Comparison of ENCODE assay signal across 23 cellular contexts in genomic region chr20:63007722-63008488, GRCh38. TPM values are rescaled to one million over a fixed set of nuclear protein-coding genes. Genes with fewer than 3 reads are reported as not detected.
DNase-seq lines count a peak whose midpoint lies in the region; ATAC-seq, FAIRE-seq and TF ChIP-seq lines count a peak whose summit lies in the region.
"Had no signal": no experiment of that assay in that cellular context is flagged by ENCODE, and none has a peak within 500 bp of the region (broad histone marks: within the 10 kb centered on the region; RNA-seq: fewer than 3 reads in every experiment).

No MANE protein-coding gene starts in this region.

- peaks cover 24% of the 10 kb centered on the region for H3K4me1 Mint-ChIP-seq in CD4-positive, alpha-beta T cell (ENCODE audit: low read depth)

- H3K4me3 ChIP-seq in A549 (no peak overlapping the region), lower lobe of right lung (no peak overlapping the region)

- H3K4me1 ChIP-seq in A549, result peaks cover 14% of the 10 kb centered on the region; the same call in 2 of the 3 replicates
- peaks cover 20% of the 10 kb centered on the region for H3K4me1 ChIP-seq in lower lobe of right lung
- H3K4me1 ChIP-seq: testis had no signal

- no peak overlapping the region for H3K27ac ChIP-seq in A549
- no peak overlapping the region for H3K27ac ChIP-seq in CD4-positive, alpha-beta T cell (ENCODE audit: low read depth, low read length)
- no peak overlapping the region for H3K27ac ChIP-seq in lower lobe of right lung
- H3K27ac ChIP-seq: esophagus muscularis mucosa, testis had no signal

- H3K9me3 Mint-ChIP-seq in CD4-positive, alpha-beta T cell, result no peaks in the 10 kb centered on the region

- H3K27me3 ChIP-seq in CD4-positive, alpha-beta T cell (ENCODE audit: control insufficient read depth, insufficient read depth, low read length), result peaks cover 58% of the 10 kb centered on the region
- H3K27me3 ChIP-seq in lower lobe of right lung (ENCODE audit: low read depth), result peaks cover 98% of the 10 kb centered on the region
- H3K27me3 ChIP-seq: testis had no signal

- H3K27ac Mint-ChIP-seq in CD4-positive, alpha-beta T cell, result no peak overlapping the region
- H3K27ac Mint-ChIP-seq: activated CD4-positive, alpha-beta T cell treated with anti-CD3 and anti-CD28 coated beads, Interleukin-2, amount 10 ng/mL, durations not matched to agents 24 days and 14 days; activated T-helper 1 cell treated with anti-CD3 and anti-CD28 coated beads, Interleukin-12 subunit alpha, Interleukin-12 subunit beta, Interleukin-2, Interleukin-4 antibody, amounts not matched to agents 30 ng/mL and 10 ng/mL and 1 ng/mL, durations not matched to agents 14 hours and 24 hours and 36 hours had no signal

- CTCF ChIA-PET in A549 (lab: Yijun Ruan, JAX), result interaction anchor here (1.0 to 3.6 kb wide), 19 partner anchors 8 to 437 kb away, joined by 3 to 44 read pairs (median 5); partner anchors contain the start of gene SLC17A9
- CTCF ChIA-PET in CD4-positive, alpha-beta T cell (lab: Charles Lee), result interaction anchor here (1.4 to 1.8 kb wide), 2 partner anchors 31 to 108 kb away, joined by 5 to 24 read pairs; no protein-coding TSS in a partner anchor

- POLR2A ChIA-PET in A549 (lab: Yijun Ruan, JAX), result no interaction called here
- POLR2A ChIA-PET in CD4-positive, alpha-beta T cell (lab: Charles Lee), result interaction anchor here (1.9 kb wide), 1 partner anchor 107 kb away, joined by 6 read pairs; no protein-coding TSS in a partner anchor

- TF ChIP-seq CTCF in A549 (IDR thresholded peaks at IDR 0.05), result no peak
- no peak for TF ChIP-seq CTCF in CD4-positive, alpha-beta T cell (IDR thresholded peaks at IDR 0.05)
- TF ChIP-seq CTCF in lower lobe of right lung (IDR thresholded peaks at IDR 0.05), result no peak

- no peak for TF ChIP-seq RAD21 in A549 (conservative IDR thresholded peaks at IDR 0.05 in 1 of 2, IDR thresholded peaks at IDR 0.05 in 1 of 2)

- H3K36me3 Mint-ChIP-seq in CD4-positive, alpha-beta T cell (ENCODE audit: low read depth), result no peaks in the 10 kb centered on the region

- no peaks in the 10 kb centered on the region for H3K36me3 ChIP-seq in lower lobe of right lung
- H3K36me3 ChIP-seq: esophagus muscularis mucosa had no signal

- FAIRE-seq in A549 (lab: Jason Lieb, UNC), result no peak
- FAIRE-seq: GM18507, HTR-8/SVneo, islet of Langerhans had no signal

- peaks cover 3% of the 10 kb centered on the region for H3K9me3 ChIP-seq in A549
- peaks cover under 1% of the 10 kb centered on the region for H3K9me3 ChIP-seq in CD4-positive, alpha-beta T cell (ENCODE audit: control insufficient read depth, low read length)
- no peaks in the 10 kb centered on the region for H3K9me3 ChIP-seq in lower lobe of right lung
- H3K9me3 ChIP-seq: testis had no signal

- peaks cover 73% of the 10 kb centered on the region for H3K27me3 Mint-ChIP-seq in CD4-positive, alpha-beta T cell

- ATAC-seq in A549 (peak in 1 of 2 experiments; percentile 34; a peak in 3 of 6 replicates), SK-N-SH treated with all-trans-retinoic acid at 6 μM for 48 hours (0 out of 3 replicates have a peak, but pooled peaks have one; percentile 5), lower lobe of right lung (peak; percentile 2 to 4), GM18498 (IDR thresholded peaks at IDR 0.05; ENCODE audit: unreplicated experiment) (no peak), HG03442 (IDR thresholded peaks at IDR 0.05; ENCODE audit: unreplicated experiment) (no peak)
- no peak for ATAC-seq in CD4-positive, alpha-beta T cell (ENCODE audit: poor library complexity)
- ATAC-seq in stimulated activated naive CD8-positive, alpha-beta T cell treated with anti-CD3 and anti-CD28 coated beads, Interleukin-15, Interleukin-2, amounts not matched to agents 100 U/mL and 50 U/mL, for 24 hours, result no peak

- H3K4me2 ChIP-seq in A549, result no peak overlapping the region

- TF ChIP-seq EP300 in A549 (IDR thresholded peaks at IDR 0.05), result no peak

- peak overlapping the region; percentile 51 for H3K4me3 Mint-ChIP-seq in CD4-positive, alpha-beta T cell
- H3K4me3 Mint-ChIP-seq: activated CD4-positive, alpha-beta T cell treated with anti-CD3 and anti-CD28 coated beads, Interleukin-2, amount 10 ng/mL, durations not matched to agents 24 days and 14 days; activated T-helper 1 cell treated with anti-CD3 and anti-CD28 coated beads, Interleukin-12 subunit alpha, Interleukin-12 subunit beta, Interleukin-2, Interleukin-4 antibody, amounts not matched to agents 30 ng/mL and 10 ng/mL and 1 ng/mL, durations not matched to agents 14 hours and 24 hours and 36 hours; neural crest cell had no signal

- no peak for TF ChIP-seq POLR2A in A549 (IDR thresholded peaks at IDR 0.05; ENCODE audit: low read length)

- DNase-seq in A549 (ENCODE audit: low read depth in 1 of 2, low spot score in 1 of 2) (no peak), lower lobe of right lung (no peak)
- DNase-seq in CD4-positive, alpha-beta T cell, result no peak
- DNase-seq in stimulated activated naive CD8-positive, alpha-beta T cell treated with anti-CD3 and anti-CD28 coated beads, Interleukin-15, Interleukin-2, amounts not matched to agents 100 U/mL and 50 U/mL, for 24 hours, result no peak
- DNase-seq: activated CD4-positive, alpha-beta T cell treated with anti-CD3 and anti-CD28 coated beads, Interleukin-2, amount 10 ng/mL, durations not matched to agents 24 days and 14 days; AML-193; aorta; cortex of kidney; mammary epithelial cell; NCI-H2107; NCI-H69; retina; stimulated activated CD4-positive, alpha-beta T cell treated with anti-CD3 and anti-CD28 coated beads, Interleukin-1b, Interleukin-23, amount 100 ng/mL, for 48 hours; testis had no signal

- intact Hi-C loops in CD4-positive, alpha-beta T cell (cut with DNase I, micrococcal nuclease), result loop anchor here (5.0 to 10.0 kb wide), 3 partner anchors 53 to 513 kb away; partner anchors contain the start of gene SLC17A9 (in 1 of the 2)
- intact Hi-C loops in lower lobe of right lung (cut with DNase I), result no loop called here

- 45% methylated on average over 19 of the region's 41 CpGs for WGBS in A549 (ENCODE audit: missing lambda C conversion rate)

TF ChIP-seq in A549, 52 proteins besides CTCF, POLR2A, EP300 and RAD21:
- peak; percentile 50 for TF ChIP-seq ZFP36 (IDR thresholded peaks at IDR 0.05; ENCODE audit: borderline replicate concordance, partially characterized antibody)
- no peak for TF ChIP-seq NPAS2 (CRISPR knock-in tag; IDR thresholded peaks at IDR 0.05; ENCODE audit: borderline replicate concordance)

TF ChIP-seq in SK-N-SH treated with all-trans-retinoic acid at 6 μM for 48 hours, 23 proteins besides CTCF, POLR2A, EP300 and RAD21 (continues in another document):
- TF ChIP-seq ARNTL (CRISPR knock-in tag; IDR thresholded peaks at IDR 0.05; ENCODE audit: borderline replicate concordance, low read depth) (no peak), TCF4 (CRISPR knock-in tag; IDR thresholded peaks at IDR 0.05; ENCODE audit: borderline replicate concordance) (no peak), OSR1 (CRISPR knock-in tag; IDR thresholded peaks at IDR 0.05) (no peak), POU6F1 (CRISPR knock-in tag; IDR thresholded peaks at IDR 0.05; ENCODE audit: borderline replicate concordance, low read depth) (no peak), ZFP30 (CRISPR knock-in tag; IDR thresholded peaks at IDR 0.05) (no peak), PATZ1 (CRISPR knock-in tag; IDR thresholded peaks at IDR 0.05; ENCODE audit: borderline replicate concordance) (no peak)

RNA-seq across cellular contexts. Expression of gene BHLHE23, which starts 1.1 kb away (rescaled TPM):
- polyA plus RNA-seq in A549 (2011; rRNA removed), result not detected in 2 replicates
- polyA plus RNA-seq in A549 (2012; cell fraction: cytosol; rRNA removed), result not detected in 2 replicates
- polyA plus RNA-seq in A549 (2012; cell fraction: nucleus; rRNA removed), result not detected in 2 replicates
- polyA plus RNA-seq in A549 (2017; fragmentation: RNase III; extraction: RNeasy Plus Mini Kit Qiagen cat#74134 plus additional on column Dnase treatment), result not detected in 3 replicates
- polyA minus RNA-seq in A549 (2011; rRNA and poly(A)+ RNA removed), result not detected in 2 replicates
- total RNA-seq in CD4-positive, alpha-beta T cell, result not detected
- not detected for total RNA-seq in lower lobe of right lung
- total RNA-seq: activated CD4-positive, alpha-beta T cell treated with anti-CD3 and anti-CD28 coated beads, Interleukin-2, amount 10 ng/mL, durations not matched to agents 24 days and 14 days; activated T-helper 1 cell treated with anti-CD3 and anti-CD28 coated beads, Interleukin-12 subunit alpha, Interleukin-12 subunit beta, Interleukin-2, Interleukin-4 antibody, amounts not matched to agents 30 ng/mL and 10 ng/mL and 1 ng/mL, durations not matched to agents 14 hours and 24 hours and 36 hours; aorta; esophagus muscularis mucosa; mammary epithelial cell; neural crest cell had no signal
- polyA plus RNA-seq: aorta, mammary epithelial cell had no signal

RNA-seq across cellular contexts. Expression of gene SLC17A9, which starts 55.4 kb away (rescaled TPM):
- polyA plus RNA-seq in A549 (2011; rRNA removed) (0.05 TPM in 1 of 2 replicates, not detected in the other), A549 (2017; fragmentation: RNase III; extraction: RNeasy Plus Mini Kit Qiagen cat#74134 plus additional on column Dnase treatment) (not detected in 3 replicates)
- polyA plus RNA-seq in A549 (2012; cell fraction: cytosol; rRNA removed), result 0.01 TPM in 1 of 2 replicates, not detected in the other
- 0.06 and 0.13 TPM in 2 replicates for polyA plus RNA-seq in A549 (2012; cell fraction: nucleus; rRNA removed)
- polyA minus RNA-seq in A549 (2011; rRNA and poly(A)+ RNA removed), result 0.73 TPM in 1 of 2 replicates, not detected in the other
- 1 to 10 TPM; 3.5 to 5.5 TPM for total RNA-seq in CD4-positive, alpha-beta T cell
- total RNA-seq in lower lobe of right lung, result 10.4 TPM

Comparison
In these comparisons a context has a peak if more than half of its experiments do, and no peak if none do; other contexts are left out.
1. ATAC-seq: peak in SK-N-SH treated with all-trans-retinoic acid at 6 μM for 48 hours (single experiment) and lower lobe of right lung (2 of 2); none in CD4-positive, alpha-beta T cell (single experiment), GM18498 (single experiment), stimulated activated naive CD8-positive, alpha-beta T cell treated with anti-CD3 and anti-CD28 coated beads, Interleukin-15, Interleukin-2, amounts not matched to agents 100 U/mL and 50 U/mL, for 24 hours (single experiment) and HG03442 (single experiment).